ENCODE assay signal across 5 cellular contexts in the genomic region with DNA sequence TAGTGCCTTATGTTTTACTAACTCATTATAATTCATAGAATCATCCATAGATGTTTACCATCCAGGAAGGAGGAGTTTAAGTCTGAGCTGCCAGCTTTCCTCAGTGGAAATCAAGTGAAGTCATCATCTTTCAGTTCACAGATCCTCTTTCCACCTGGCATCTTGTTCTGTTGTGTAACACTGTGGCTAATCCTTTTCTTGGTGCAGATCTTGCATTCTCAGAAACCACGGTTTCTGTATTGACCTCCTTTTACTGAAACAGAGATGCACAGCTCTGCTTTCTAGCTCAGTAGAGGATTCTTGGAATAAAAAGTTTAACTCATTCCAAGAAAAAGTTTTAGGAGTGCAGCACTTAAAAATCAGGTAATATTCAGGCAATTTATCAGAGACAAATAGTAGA. TPM values are rescaled to one million over a fixed set of nuclear protein-coding genes. Genes with fewer than 3 reads are reported as not detected.
"Had no signal": no experiment of that assay in that cellular context is flagged by ENCODE, and none has a peak within 500 bp of the region (broad histone marks: within the 10 kb centered on the region; RNA-seq: fewer than 3 reads in every experiment).

No MANE protein-coding gene starts in this region.

RNA-seq across cellular contexts. Expression of a gene that starts 38.1 kb away (rescaled TPM):
- total RNA-seq: frontal cortex, omental fat pad, posterior vena cava, skeletal muscle tissue, subcutaneous adipose tissue had no signal
